ENCODE assay signal across 9 cellular contexts in the genomic region with DNA sequence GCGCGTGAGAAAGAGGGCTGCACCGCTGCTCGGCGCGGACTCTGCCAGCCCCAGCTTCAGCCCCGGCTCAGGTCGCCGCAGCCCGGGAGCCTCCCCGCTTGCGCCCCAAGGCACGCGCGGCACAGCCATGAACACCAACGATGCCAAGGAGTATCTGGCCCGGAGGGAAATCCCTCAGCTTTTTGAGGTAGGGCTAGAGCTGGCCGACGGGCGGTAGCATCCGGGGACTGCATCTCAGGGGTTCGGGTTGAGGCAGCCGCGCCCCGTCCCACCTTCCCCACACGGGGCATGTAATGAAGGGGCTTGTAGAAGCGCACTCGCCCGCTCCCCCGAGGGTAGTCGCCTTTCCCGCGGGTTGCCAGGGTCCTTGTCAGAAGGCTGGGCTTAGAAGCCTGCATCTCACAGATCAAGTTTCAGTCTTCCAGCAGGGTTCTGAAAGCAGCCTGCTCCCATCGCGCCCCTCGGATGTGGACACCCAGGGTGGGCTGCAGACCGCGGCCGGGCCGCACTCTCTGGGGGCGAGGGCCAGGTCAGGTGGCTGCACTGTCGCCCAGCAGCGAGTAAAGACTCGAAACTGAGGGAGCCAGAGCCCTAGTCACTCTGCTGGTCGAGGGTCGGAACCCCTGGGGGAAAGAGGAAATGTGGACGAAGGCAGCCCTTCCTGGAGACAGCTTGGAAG. TPM values are rescaled to one million over a fixed set of nuclear protein-coding genes. Genes with fewer than 3 reads are reported as not detected.
DNase-seq lines count a peak whose midpoint lies in the region; ATAC-seq, FAIRE-seq and TF ChIP-seq lines count a peak whose summit lies in the region.
"Had no signal": no experiment of that assay in that cellular context is flagged by ENCODE, and none has a peak within 500 bp of the region (broad histone marks: within the 10 kb centered on the region; RNA-seq: fewer than 3 reads in every experiment).

No MANE protein-coding gene starts in this region.

- H3K79me2 ChIP-seq in GM12878 (ENCODE audit: control insufficient read depth, insufficient read depth, low read length), result no peaks in the 10 kb centered on the region

- H3K4me2 ChIP-seq in GM12878 (ENCODE audit: control insufficient read depth, insufficient read depth), result peak overlapping the region; percentile 69

- DNase-seq in GM03348 (ENCODE audit: low spot score) (peak; percentile 77), SK-N-MC (ENCODE audit: low read depth, low spot score) (no peak), GM12878 (ENCODE audit: low read depth, low spot score) (no peak), spleen (peak; percentile 76), NCI-H187 (lab: John Stamatoyannopoulos, UW) (no peak), NOMO-1 treated with DMSO at 0.1 percent for 48 hours (lab: John Stamatoyannopoulos, UW; ENCODE audit: unreplicated experiment) (no peak)

- CTCF ChIA-PET in GM12878 (lab: Yijun Ruan, JAX), result no interaction called here

- H4K20me1 ChIP-seq in GM12878 (ENCODE audit: control insufficient read depth, insufficient read depth), result no peaks in the 10 kb centered on the region; the same call in 1 of the 2 replicates

- TF ChIP-seq POLR2A in GM12878 (IDR thresholded peaks at IDR 0.05; ENCODE audit: low read depth, low read length) (no peak), spleen (IDR thresholded peaks at IDR 0.05) (no peak)

- H3K27ac ChIP-seq in SK-N-MC (no peak overlapping the region), GM12878 (ENCODE audit: control insufficient read depth, insufficient read depth) (no peak overlapping the region), spleen (no peak overlapping the region)

- H3K4me3 ChIP-seq in SK-N-MC (peak overlapping the region; percentile 82), GM12878 (no peak overlapping the region), iPS-18c (ENCODE audit: insufficient read depth, low read depth, low read length) (peak overlapping the region; percentile 69), spleen (peak overlapping the region; percentile 23 to 76 (median 47))

- WGBS in GM12878 (ENCODE audit: insufficient coverage, insufficient replicate concordance, low lambda C conversion rate, missing lambda C conversion rate), result 8% methylated on average over 47 of the region's 47 CpGs
- 0 to 4% (median 1%) methylated on average over 29 to 47 of the region's 47 CpGs for WGBS in spleen, 5 donors

- in situ Hi-C loops in GM12878 (cut with MboI), result no loop called here

- POLR2A ChIA-PET in GM12878 (lab: Charles Lee), result no interaction called here

- no peak for FAIRE-seq in GM12878 (lab: Jason Lieb, UNC)
- FAIRE-seq: TTC549 had no signal

- no peak for TF ChIP-seq CTCF in GM12878 (IDR thresholded peaks at IDR 0.05 in 2 of 3, conservative IDR thresholded peaks at IDR 0.05 in 1 of 3; ENCODE audit: control insufficient read depth in 2 of 3, extremely low read depth in 1 of 3, insufficient read depth in 1 of 3, low read depth in 3 of 3, low read length in 3 of 3)
- peak in 1 of 11 experiments; percentile 22 for TF ChIP-seq CTCF in spleen (IDR thresholded peaks at IDR 0.05 in 8 of 11, conservative IDR thresholded peaks at IDR 0.05 in 3 of 11)

- H2AFZ ChIP-seq in GM12878 (ENCODE audit: control insufficient read depth, low read depth, low read length), result no peak overlapping the region

- RAD21 ChIA-PET in GM12878 (lab: Charles Lee; ENCODE audit: unreplicated experiment), result no interaction called here

- H3K27me3 ChIP-seq in GM12878 (replicated peaks in 1 of 2; ENCODE audit: control insufficient read depth in 2 of 2, insufficient read depth in 2 of 2, low read length in 1 of 2) (peaks cover 8 to 18% of the 10 kb centered on the region in 2 experiments; a peak in 3 of 4 replicates), spleen (replicated peaks in 1 of 7) (peaks cover 0 to 70% (median 33%) of the 10 kb centered on the region in 7 donors)

- peak overlapping the region; percentile 54 for H3K9ac ChIP-seq in SK-N-MC (ENCODE audit: insufficient read length)
- no peak overlapping the region for H3K9ac ChIP-seq in GM12878 (ENCODE audit: control insufficient read depth, insufficient read depth, low read length)

- H3K4me1 ChIP-seq in GM12878 (ENCODE audit: control insufficient read depth, insufficient read depth, low read length) (no peaks in the 10 kb centered on the region; the same call in 1 of the 2 replicates), spleen (peaks cover 4 to 44% (median 23%) of the 10 kb centered on the region in 6 donors)

- no peak for TF ChIP-seq EP300 in GM12878 (IDR thresholded peaks at IDR 0.05; ENCODE audit: borderline replicate concordance in 1 of 2, control insufficient read depth in 1 of 2, low read depth in 2 of 2, low read length in 2 of 2)

- intact Hi-C loops in GM12878 (cut with micrococcal nuclease; ENCODE audit: unreplicated experiment), result no loop called here
- intact Hi-C loops in spleen (cut with DNase I; ENCODE audit: low total_unique reads), result no loop called here

- no peaks in the 10 kb centered on the region for H3K36me3 ChIP-seq in SK-N-MC (ENCODE audit: insufficient read depth, low read length)
- H3K36me3 ChIP-seq in GM12878 (ENCODE audit: control insufficient read depth in 2 of 2, insufficient read depth in 2 of 2, low read length in 1 of 2), result no peaks in the 10 kb centered on the region
- no peaks in the 10 kb centered on the region for H3K36me3 ChIP-seq in spleen

- H3K9me3 ChIP-seq in SK-N-MC (ENCODE audit: low read depth, low read length), result no peaks in the 10 kb centered on the region
- no peaks in the 10 kb centered on the region for H3K9me3 ChIP-seq in GM12878 (replicated peaks; ENCODE audit: control insufficient read depth, insufficient read depth, low read length)
- no peaks in the 10 kb centered on the region for H3K9me3 ChIP-seq in iPS-18c (ENCODE audit: control insufficient read depth, insufficient read depth, low read length)
- H3K9me3 ChIP-seq in spleen, result no peaks in the 10 kb centered on the region

- no TSS peak for BruUV-seq in GM12878 (replicated peaks; lab: Mats Ljungman, UMichigan)

- no peak for TF ChIP-seq RAD21 in GM12878 (IDR thresholded peaks at IDR 0.05; ENCODE audit: insufficient read depth, low read depth, low read length)

- ATAC-seq in HG02678 (IDR thresholded peaks at IDR 0.05; ENCODE audit: unreplicated experiment) (peak; percentile 27), GM12878 (peak; percentile 42)

- SMC1A ChIA-PET in GM12878 (lab: Charles Lee; ENCODE audit: uncharacterized antibody, unreplicated experiment), result interaction anchor here (1.5 kb wide), 1 partner anchor 17 kb away, joined by 3 read pairs; no protein-coding TSS in a partner anchor

TF ChIP-seq in GM12878, 131 proteins besides CTCF, POLR2A, EP300 and RAD21 (continues in another document):
- TF ChIP-seq, protein P1, sequence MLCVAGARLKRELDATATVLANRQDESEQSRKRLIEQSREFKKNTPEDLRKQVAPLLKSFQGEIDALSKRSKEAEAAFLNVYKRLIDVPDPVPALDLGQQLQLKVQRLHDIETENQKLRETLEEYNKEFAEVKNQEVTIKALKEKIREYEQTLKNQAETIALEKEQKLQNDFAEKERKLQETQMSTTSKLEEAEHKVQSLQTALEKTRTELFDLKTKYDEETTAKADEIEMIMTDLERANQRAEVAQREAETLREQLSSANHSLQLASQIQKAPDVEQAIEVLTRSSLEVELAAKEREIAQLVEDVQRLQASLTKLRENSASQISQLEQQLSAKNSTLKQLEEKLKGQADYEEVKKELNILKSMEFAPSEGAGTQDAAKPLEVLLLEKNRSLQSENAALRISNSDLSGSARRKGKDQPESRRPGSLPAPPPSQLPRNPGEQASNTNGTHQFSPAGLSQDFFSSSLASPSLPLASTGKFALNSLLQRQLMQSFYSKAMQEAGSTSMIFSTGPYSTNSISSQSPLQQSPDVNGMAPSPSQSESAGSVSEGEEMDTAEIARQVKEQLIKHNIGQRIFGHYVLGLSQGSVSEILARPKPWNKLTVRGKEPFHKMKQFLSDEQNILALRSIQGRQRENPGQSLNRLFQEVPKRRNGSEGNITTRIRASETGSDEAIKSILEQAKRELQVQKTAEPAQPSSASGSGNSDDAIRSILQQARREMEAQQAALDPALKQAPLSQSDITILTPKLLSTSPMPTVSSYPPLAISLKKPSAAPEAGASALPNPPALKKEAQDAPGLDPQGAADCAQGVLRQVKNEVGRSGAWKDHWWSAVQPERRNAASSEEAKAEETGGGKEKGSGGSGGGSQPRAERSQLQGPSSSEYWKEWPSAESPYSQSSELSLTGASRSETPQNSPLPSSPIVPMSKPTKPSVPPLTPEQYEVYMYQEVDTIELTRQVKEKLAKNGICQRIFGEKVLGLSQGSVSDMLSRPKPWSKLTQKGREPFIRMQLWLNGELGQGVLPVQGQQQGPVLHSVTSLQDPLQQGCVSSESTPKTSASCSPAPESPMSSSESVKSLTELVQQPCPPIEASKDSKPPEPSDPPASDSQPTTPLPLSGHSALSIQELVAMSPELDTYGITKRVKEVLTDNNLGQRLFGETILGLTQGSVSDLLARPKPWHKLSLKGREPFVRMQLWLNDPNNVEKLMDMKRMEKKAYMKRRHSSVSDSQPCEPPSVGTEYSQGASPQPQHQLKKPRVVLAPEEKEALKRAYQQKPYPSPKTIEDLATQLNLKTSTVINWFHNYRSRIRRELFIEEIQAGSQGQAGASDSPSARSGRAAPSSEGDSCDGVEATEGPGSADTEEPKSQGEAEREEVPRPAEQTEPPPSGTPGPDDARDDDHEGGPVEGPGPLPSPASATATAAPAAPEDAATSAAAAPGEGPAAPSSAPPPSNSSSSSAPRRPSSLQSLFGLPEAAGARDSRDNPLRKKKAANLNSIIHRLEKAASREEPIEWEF (IDR thresholded peaks at IDR 0.05; ENCODE audit: insufficient replicate concordance, low read depth, low read length), result no peak

RNA-seq across cellular contexts. Expression of gene AK5, which starts 0.5 kb away (rescaled TPM):
- total RNA-seq in GM12878 (2013; cell fraction: nucleolus; rRNA removed), result not detected in 2 replicates
- total RNA-seq in GM12878 (2014; rRNA removed) (not detected in 2 replicates), GM12878 (2014; rRNA removed; fragmentation: Illumina TruSeq; extraction: Trizol) (not detected in 2 replicates), GM12878 (2021) (0.33 TPM in 1 of 2 replicates, not detected in the other), spleen (10 to 100 TPM in 1 of 7 donors, 1 to 10 TPM in 4, under 1 TPM in 2; 0.33 to 16.3 (median 1.7) TPM)
- not detected for polyA plus RNA-seq in GM12878 (2011; ENCODE audit: low read depth)
- polyA plus RNA-seq in GM12878 (2011; rRNA removed) (not detected in 2 replicates), GM12878 (2014; fragmentation: Illumina TruSeq; extraction: Trizol) (not detected in 2 replicates), GM12878 (2014; fragmentation: Nextera tagmentation; extraction: Ambion mirVana) (not detected), GM12878 (2014; rRNA removed) (not detected in 2 replicates), GM12878 (2016; fragmentation: Nextera tagmentation; extraction: Ambion mirVana) (under 1 TPM in 1 of 2 experiments, not detected in 1; 0.08 TPM), spleen (1 to 10 TPM in 1 of 3 donors, under 1 TPM in 2; 0.53 to 1.3 (median 0.61) TPM)
- polyA plus RNA-seq in GM12878 (2011; cell fraction: cytosol; rRNA removed), result not detected in 2 replicates
- not detected in 2 replicates for polyA plus RNA-seq in GM12878 (2011; cell fraction: nucleus; rRNA removed)
- not detected in 2 replicates for polyA plus RNA-seq in GM12878 (2012)
- polyA minus RNA-seq in GM12878 (2011; rRNA and poly(A)+ RNA removed), result not detected in 2 replicates
- polyA minus RNA-seq in GM12878 (2011; cell fraction: cytosol; rRNA and poly(A)+ RNA removed), result not detected in 2 replicates
- not detected in 2 replicates for polyA minus RNA-seq in GM12878 (2011; cell fraction: nucleus; rRNA and poly(A)+ RNA removed)

Comparison
In these comparisons a context has a peak if more than half of its experiments do, and no peak if none do; other contexts are left out.
1. DNase-seq: peak in GM03348 (single experiment) and spleen (single experiment); none in SK-N-MC (single experiment), GM12878 (single experiment), NCI-H187 (0 of 2) and NOMO-1 treated with DMSO at 0.1 percent for 48 hours (single experiment).